ENCODE assay signal across 20 cellular contexts in the genomic region with DNA sequence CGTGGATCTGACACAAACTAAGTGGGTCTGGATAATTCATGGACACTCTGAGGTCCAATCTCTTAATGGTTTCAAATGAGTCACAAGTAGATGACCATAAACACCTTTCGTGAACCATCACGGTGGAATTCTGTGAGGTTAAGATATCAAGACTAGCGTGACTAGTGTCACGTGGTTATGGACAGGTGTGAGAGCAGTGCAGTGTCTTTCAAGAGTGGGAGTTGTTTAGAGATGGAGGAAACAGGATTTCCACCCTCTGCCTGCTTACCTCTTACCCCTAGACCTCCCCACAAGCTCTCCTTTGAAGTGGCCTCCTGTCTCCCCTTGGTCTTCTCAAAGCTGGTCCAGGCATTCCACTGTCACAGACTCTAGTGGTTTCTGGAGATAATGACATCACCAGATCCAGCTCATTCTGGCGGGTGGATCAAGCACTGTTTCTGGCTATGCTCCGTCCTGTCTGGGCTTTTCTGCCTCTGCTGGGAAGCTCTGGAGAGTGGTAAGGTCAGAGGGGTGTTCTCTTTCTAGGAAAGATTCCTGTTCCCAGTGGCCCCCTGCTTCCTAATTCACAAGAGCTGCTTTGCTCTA. TPM values are rescaled to one million over a fixed set of nuclear protein-coding genes. Genes with fewer than 3 reads are reported as not detected.
DNase-seq lines count a peak whose midpoint lies in the region; ATAC-seq, FAIRE-seq and TF ChIP-seq lines count a peak whose summit lies in the region.
"Had no signal": no experiment of that assay in that cellular context is flagged by ENCODE, and none has a peak within 500 bp of the region (broad histone marks: within the 10 kb centered on the region; RNA-seq: fewer than 3 reads in every experiment).

No MANE protein-coding gene starts in this region.

- no peaks in the 10 kb centered on the region for H3K27me3 Mint-ChIP-seq in astrocyte (ENCODE audit: low read depth, unreplicated experiment)
- peaks cover 54% of the 10 kb centered on the region for H3K27me3 Mint-ChIP-seq in activated T-cell treated with anti-CD3 and anti-CD28 coated beads, Interleukin-2, amount 50 U/mL, for 24 hours
- H3K27me3 Mint-ChIP-seq: brain had no signal

- H2AFZ ChIP-seq in astrocyte (ENCODE audit: low read depth, low read length), result no peak overlapping the region
- H2AFZ ChIP-seq: GM23248 had no signal

- H3K36me3 Mint-ChIP-seq in astrocyte (ENCODE audit: low read depth, unreplicated experiment), result no peaks in the 10 kb centered on the region
- H3K36me3 Mint-ChIP-seq in activated T-cell treated with anti-CD3 and anti-CD28 coated beads, Interleukin-2, amount 50 U/mL, for 24 hours (ENCODE audit: low read depth), result no peaks in the 10 kb centered on the region

- no peaks in the 10 kb centered on the region for H4K20me1 ChIP-seq in astrocyte (ENCODE audit: insufficient read depth, low read length)

- WGBS in heart left ventricle, 4 donors, result 74 to 83% (median 80%) methylated on average over 7 of the region's 7 CpGs
- WGBS in suprapubic skin, result 85% methylated on average over 7 of the region's 7 CpGs

- peak; percentile 30 for ATAC-seq in Right ventricle myocardium inferior
- no peak for ATAC-seq in heart left ventricle
- ATAC-seq in SK-N-SH treated with all-trans-retinoic acid at 6 μM for 48 hours, result no peak
- no peak for ATAC-seq in HG03280 (IDR thresholded peaks at IDR 0.05; ENCODE audit: unreplicated experiment)

- H3K79me2 ChIP-seq in astrocyte (ENCODE audit: insufficient read depth, low read length), result no peaks in the 10 kb centered on the region

- H3K4me1 ChIP-seq in heart left ventricle (peaks cover 0 to 29% (median 5%) of the 10 kb centered on the region in 12 donors), astrocyte (ENCODE audit: insufficient read depth, low read length) (peaks cover 13% of the 10 kb centered on the region), suprapubic skin (peaks cover 26% of the 10 kb centered on the region)

- H3K9ac ChIP-seq in astrocyte (ENCODE audit: low read length), result no peak overlapping the region
- H3K9ac ChIP-seq: GM23248 had no signal

- intact Hi-C loops in Right ventricle myocardium inferior (cut with DNase I), result no loop called here
- intact Hi-C loops in heart left ventricle (cut with DNase I), result no loop called here

- no peak for TF ChIP-seq EP300 in suprapubic skin (IDR thresholded peaks at IDR 0.05)

- no peak overlapping the region for H3K27ac Mint-ChIP-seq in astrocyte (ENCODE audit: unreplicated experiment)
- no peak overlapping the region for H3K27ac Mint-ChIP-seq in activated T-cell treated with anti-CD3 and anti-CD28 coated beads, Interleukin-2, amount 50 U/mL, for 24 hours

- no peaks in the 10 kb centered on the region for H3K36me3 ChIP-seq in heart left ventricle
- no peaks in the 10 kb centered on the region for H3K36me3 ChIP-seq in astrocyte (ENCODE audit: insufficient read depth, low read length)
- no peaks in the 10 kb centered on the region for H3K36me3 ChIP-seq in suprapubic skin

- peaks cover 1% of the 10 kb centered on the region for H3K9me3 Mint-ChIP-seq in astrocyte (ENCODE audit: unreplicated experiment)
- H3K9me3 Mint-ChIP-seq in activated T-cell treated with anti-CD3 and anti-CD28 coated beads, Interleukin-2, amount 50 U/mL, for 24 hours, result peaks cover 3% of the 10 kb centered on the region

- H3K27me3 ChIP-seq in heart left ventricle (peaks cover 5 to 45% (median 29%) of the 10 kb centered on the region in 9 donors), astrocyte (ENCODE audit: insufficient read depth, low read length) (peaks cover 21% of the 10 kb centered on the region), suprapubic skin (peaks cover 29% of the 10 kb centered on the region)

- no peak for FAIRE-seq in astrocyte (lab: Jason Lieb, UNC)
- FAIRE-seq: A204.1 had no signal

- H3K4me3 Mint-ChIP-seq in astrocyte (ENCODE audit: unreplicated experiment), result peak overlapping the region; percentile 24
- no peak overlapping the region for H3K4me3 Mint-ChIP-seq in activated T-cell treated with anti-CD3 and anti-CD28 coated beads, Interleukin-2, amount 50 U/mL, for 24 hours

- TF ChIP-seq CTCF in heart left ventricle (IDR thresholded peaks at IDR 0.05), result no peak
- no peak for TF ChIP-seq CTCF in astrocyte (IDR thresholded peaks at IDR 0.05; ENCODE audit: insufficient read depth, low read depth, low read length)
- no peak for TF ChIP-seq CTCF in suprapubic skin (IDR thresholded peaks at IDR 0.05)

- DNase-seq in Right ventricle myocardium inferior (ENCODE audit: missing footprints), result no peak
- no peak for DNase-seq in heart left ventricle
- DNase-seq in astrocyte (ENCODE audit: low read depth), result no peak
- peak; percentile 11 for DNase-seq in iris pigment epithelial cell (ENCODE audit: low read depth)
- DNase-seq in suprapubic skin (ENCODE audit: low spot score in 2 of 2), result no peak
- DNase-seq in activated T-cell treated with anti-CD3 and anti-CD28 coated beads, Interleukin-2, amount 50 U/mL, for 24 hours, result no peak
- DNase-seq: activated naive CD4-positive, alpha-beta T cell treated with anti-CD3 and anti-CD28 coated beads, Interleukin-2, amount 50 U/mL, for 16 hours; activated T-cell treated with anti-CD3 and anti-CD28 coated beads for 4 hours; NCI-H1694; NCI-H226 had no signal

- H3K4me2 ChIP-seq in astrocyte (ENCODE audit: low read length), result no peak overlapping the region

- H3K9me3 ChIP-seq in heart left ventricle (no peaks in the 10 kb centered on the region), astrocyte (ENCODE audit: insufficient read depth, low read depth, low read length) (no peaks in the 10 kb centered on the region), suprapubic skin (no peaks in the 10 kb centered on the region)
- H3K9me3 ChIP-seq: mucosa of descending colon had no signal

- H3K4me1 Mint-ChIP-seq in astrocyte (ENCODE audit: low read depth, unreplicated experiment), result peaks cover 11% of the 10 kb centered on the region
- H3K4me1 Mint-ChIP-seq in activated T-cell treated with anti-CD3 and anti-CD28 coated beads, Interleukin-2, amount 50 U/mL, for 24 hours (ENCODE audit: low read depth), result peaks cover 35% of the 10 kb centered on the region

- TF ChIP-seq POLR2A in heart left ventricle (IDR thresholded peaks at IDR 0.05) (no peak), suprapubic skin (IDR thresholded peaks at IDR 0.05) (no peak)

- peak overlapping the region in 2 of 12 donors; percentile 48 to 82 for H3K27ac ChIP-seq in heart left ventricle
- no peak overlapping the region for H3K27ac ChIP-seq in astrocyte (ENCODE audit: low read depth, low read length)
- peak overlapping the region; percentile 89 for H3K27ac ChIP-seq in suprapubic skin
- H3K27ac ChIP-seq: GM23248 had no signal

- H3K4me3 ChIP-seq in heart left ventricle (no peak overlapping the region), astrocyte (ENCODE audit: insufficient read depth, low read depth, low read length) (no peak overlapping the region), suprapubic skin (no peak overlapping the region)
- H3K4me3 ChIP-seq: GM23248, mucosa of descending colon had no signal

TF ChIP-seq in SK-N-SH treated with all-trans-retinoic acid at 6 μM for 48 hours, 23 proteins besides CTCF, POLR2A, EP300 and RAD21 (continues in another document):
- TF ChIP-seq, protein P1, sequence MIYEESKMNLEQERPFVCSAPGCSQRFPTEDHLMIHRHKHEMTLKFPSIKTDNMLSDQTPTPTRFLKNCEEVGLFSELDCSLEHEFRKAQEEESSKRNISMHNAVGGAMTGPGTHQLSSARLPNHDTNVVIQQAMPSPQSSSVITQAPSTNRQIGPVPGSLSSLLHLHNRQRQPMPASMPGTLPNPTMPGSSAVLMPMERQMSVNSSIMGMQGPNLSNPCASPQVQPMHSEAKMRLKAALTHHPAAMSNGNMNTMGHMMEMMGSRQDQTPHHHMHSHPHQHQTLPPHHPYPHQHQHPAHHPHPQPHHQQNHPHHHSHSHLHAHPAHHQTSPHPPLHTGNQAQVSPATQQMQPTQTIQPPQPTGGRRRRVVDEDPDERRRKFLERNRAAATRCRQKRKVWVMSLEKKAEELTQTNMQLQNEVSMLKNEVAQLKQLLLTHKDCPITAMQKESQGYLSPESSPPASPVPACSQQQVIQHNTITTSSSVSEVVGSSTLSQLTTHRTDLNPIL (CRISPR knock-in tag; IDR thresholded peaks at IDR 0.05; ENCODE audit: low read depth), result no peak
- TF ChIP-seq TCF4 (CRISPR knock-in tag; IDR thresholded peaks at IDR 0.05; ENCODE audit: borderline replicate concordance) (no peak), OSR1 (CRISPR knock-in tag; IDR thresholded peaks at IDR 0.05) (no peak), ZFP30 (CRISPR knock-in tag; IDR thresholded peaks at IDR 0.05) (no peak), TOX (CRISPR knock-in tag; IDR thresholded peaks at IDR 0.05; ENCODE audit: borderline replicate concordance) (no peak), ZNF8 (CRISPR knock-in tag; IDR thresholded peaks at IDR 0.05) (no peak), CSDC2 (CRISPR knock-in tag; IDR thresholded peaks at IDR 0.05) (no peak), ZNF565 (CRISPR knock-in tag; conservative IDR thresholded peaks at IDR 0.05; ENCODE audit: low read depth) (no peak), ZNF70 (CRISPR knock-in tag; IDR thresholded peaks at IDR 0.05) (no peak), ESRRG (CRISPR knock-in tag; IDR thresholded peaks at IDR 0.05) (no peak), ARNTL (CRISPR knock-in tag; IDR thresholded peaks at IDR 0.05; ENCODE audit: borderline replicate concordance, low read depth) (no peak), PPARA (CRISPR knock-in tag; IDR thresholded peaks at IDR 0.05; ENCODE audit: borderline replicate concordance) (no peak), ISL1 (CRISPR knock-in tag; IDR thresholded peaks at IDR 0.05) (no peak), RARB (CRISPR knock-in tag; IDR thresholded peaks at IDR 0.05) (no peak)
- TF ChIP-seq, protein P2, sequence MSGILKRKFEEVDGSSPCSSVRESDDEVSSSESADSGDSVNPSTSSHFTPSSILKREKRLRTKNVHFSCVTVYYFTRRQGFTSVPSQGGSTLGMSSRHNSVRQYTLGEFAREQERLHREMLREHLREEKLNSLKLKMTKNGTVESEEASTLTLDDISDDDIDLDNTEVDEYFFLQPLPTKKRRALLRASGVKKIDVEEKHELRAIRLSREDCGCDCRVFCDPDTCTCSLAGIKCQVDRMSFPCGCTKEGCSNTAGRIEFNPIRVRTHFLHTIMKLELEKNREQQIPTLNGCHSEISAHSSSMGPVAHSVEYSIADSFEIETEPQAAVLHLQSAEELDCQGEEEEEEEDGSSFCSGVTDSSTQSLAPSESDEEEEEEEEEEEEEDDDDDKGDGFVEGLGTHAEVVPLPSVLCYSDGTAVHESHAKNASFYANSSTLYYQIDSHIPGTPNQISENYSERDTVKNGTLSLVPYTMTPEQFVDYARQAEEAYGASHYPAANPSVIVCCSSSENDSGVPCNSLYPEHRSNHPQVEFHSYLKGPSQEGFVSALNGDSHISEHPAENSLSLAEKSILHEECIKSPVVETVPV (CRISPR knock-in tag; IDR thresholded peaks at IDR 0.05), result no peak

RNA-seq across cellular contexts. Expression of a gene that starts 20.0 kb away (rescaled TPM):
- 3.1 TPM for total RNA-seq in Right ventricle myocardium inferior
- total RNA-seq in heart left ventricle, result 1 to 10 TPM; 2.3 to 4.4 (median 2.9) TPM
- polyA plus RNA-seq in heart left ventricle, result 1 to 10 TPM in 1 of 2 donors, under 1 TPM in 1; 0.84 to 1.1 TPM
- total RNA-seq in astrocyte, result 2.7 and 3.3 TPM in 2 replicates
- total RNA-seq in suprapubic skin, result 10 to 100 TPM in 3 of 4 donors, 1 to 10 TPM in 1; 7.9 to 27.8 (median 11.9) TPM

RNA-seq across cellular contexts. Expression of a gene that starts 54.4 kb away (rescaled TPM):
- total RNA-seq in Right ventricle myocardium inferior, result not detected
- not detected for total RNA-seq in heart left ventricle
- polyA plus RNA-seq in heart left ventricle, result not detected
- total RNA-seq in astrocyte, result not detected in 2 replicates
- not detected for total RNA-seq in suprapubic skin
- total RNA-seq: GM23248, left lobe of liver, mucosa of descending colon, posterior vena cava, urinary bladder had no signal
- polyA plus RNA-seq: CD14-positive monocyte, GM23248, urinary bladder had no signal
